In the genomic region with DNA sequence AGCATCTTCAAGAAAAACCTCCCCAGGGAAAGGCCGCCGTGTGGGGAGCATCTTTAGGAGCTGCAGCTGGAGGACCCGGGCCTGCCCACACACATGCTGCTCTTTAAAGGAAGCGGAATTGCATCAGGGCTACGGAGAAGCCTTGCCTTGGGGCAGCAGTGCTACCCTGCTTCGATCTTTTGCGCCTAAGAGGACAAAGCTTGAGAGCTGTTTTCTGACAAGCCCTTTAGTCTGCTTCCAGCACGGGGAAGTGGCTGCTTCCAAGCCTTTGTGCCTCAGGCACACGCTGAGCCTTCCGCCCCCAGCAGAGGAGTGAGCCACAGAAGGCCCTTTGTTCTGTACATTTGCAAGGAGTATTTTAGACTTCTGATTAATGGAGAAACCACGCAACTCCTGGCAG, we compare ENCODE assay signal across 1 cellular context.
TF ChIP-seq lines count a peak whose summit lies in the region.

No MANE protein-coding gene starts in this region.

TF ChIP-seq in SK-N-SH treated with all-trans-retinoic acid at 6 μM for 48 hours, 23 proteins besides CTCF, POLR2A, EP300 and RAD21 (continued from another document):
- TF ChIP-seq, protein P1, sequence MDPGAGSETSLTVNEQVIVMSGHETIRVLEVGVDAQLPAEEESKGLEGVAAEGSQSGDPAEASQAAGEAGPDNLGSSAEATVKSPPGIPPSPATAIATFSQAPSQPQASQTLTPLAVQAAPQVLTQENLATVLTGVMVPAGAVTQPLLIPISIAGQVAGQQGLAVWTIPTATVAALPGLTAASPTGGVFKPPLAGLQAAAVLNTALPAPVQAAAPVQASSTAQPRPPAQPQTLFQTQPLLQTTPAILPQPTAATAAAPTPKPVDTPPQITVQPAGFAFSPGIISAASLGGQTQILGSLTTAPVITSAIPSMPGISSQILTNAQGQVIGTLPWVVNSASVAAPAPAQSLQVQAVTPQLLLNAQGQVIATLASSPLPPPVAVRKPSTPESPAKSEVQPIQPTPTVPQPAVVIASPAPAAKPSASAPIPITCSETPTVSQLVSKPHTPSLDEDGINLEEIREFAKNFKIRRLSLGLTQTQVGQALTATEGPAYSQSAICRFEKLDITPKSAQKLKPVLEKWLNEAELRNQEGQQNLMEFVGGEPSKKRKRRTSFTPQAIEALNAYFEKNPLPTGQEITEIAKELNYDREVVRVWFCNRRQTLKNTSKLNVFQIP (CRISPR knock-in tag; IDR thresholded peaks at IDR 0.05; ENCODE audit: borderline replicate concordance, low read depth), result no peak
- TF ChIP-seq ZNF70 (CRISPR knock-in tag; IDR thresholded peaks at IDR 0.05), result no peak
- no peak for TF ChIP-seq ZC3H10 (CRISPR knock-in tag; IDR thresholded peaks at IDR 0.05)
- no peak for TF ChIP-seq ZNF565 (CRISPR knock-in tag; conservative IDR thresholded peaks at IDR 0.05; ENCODE audit: low read depth)
- no peak for TF ChIP-seq ISL1 (CRISPR knock-in tag; IDR thresholded peaks at IDR 0.05)
- TF ChIP-seq OSR1 (CRISPR knock-in tag; IDR thresholded peaks at IDR 0.05), result no peak
- TF ChIP-seq, protein P2, sequence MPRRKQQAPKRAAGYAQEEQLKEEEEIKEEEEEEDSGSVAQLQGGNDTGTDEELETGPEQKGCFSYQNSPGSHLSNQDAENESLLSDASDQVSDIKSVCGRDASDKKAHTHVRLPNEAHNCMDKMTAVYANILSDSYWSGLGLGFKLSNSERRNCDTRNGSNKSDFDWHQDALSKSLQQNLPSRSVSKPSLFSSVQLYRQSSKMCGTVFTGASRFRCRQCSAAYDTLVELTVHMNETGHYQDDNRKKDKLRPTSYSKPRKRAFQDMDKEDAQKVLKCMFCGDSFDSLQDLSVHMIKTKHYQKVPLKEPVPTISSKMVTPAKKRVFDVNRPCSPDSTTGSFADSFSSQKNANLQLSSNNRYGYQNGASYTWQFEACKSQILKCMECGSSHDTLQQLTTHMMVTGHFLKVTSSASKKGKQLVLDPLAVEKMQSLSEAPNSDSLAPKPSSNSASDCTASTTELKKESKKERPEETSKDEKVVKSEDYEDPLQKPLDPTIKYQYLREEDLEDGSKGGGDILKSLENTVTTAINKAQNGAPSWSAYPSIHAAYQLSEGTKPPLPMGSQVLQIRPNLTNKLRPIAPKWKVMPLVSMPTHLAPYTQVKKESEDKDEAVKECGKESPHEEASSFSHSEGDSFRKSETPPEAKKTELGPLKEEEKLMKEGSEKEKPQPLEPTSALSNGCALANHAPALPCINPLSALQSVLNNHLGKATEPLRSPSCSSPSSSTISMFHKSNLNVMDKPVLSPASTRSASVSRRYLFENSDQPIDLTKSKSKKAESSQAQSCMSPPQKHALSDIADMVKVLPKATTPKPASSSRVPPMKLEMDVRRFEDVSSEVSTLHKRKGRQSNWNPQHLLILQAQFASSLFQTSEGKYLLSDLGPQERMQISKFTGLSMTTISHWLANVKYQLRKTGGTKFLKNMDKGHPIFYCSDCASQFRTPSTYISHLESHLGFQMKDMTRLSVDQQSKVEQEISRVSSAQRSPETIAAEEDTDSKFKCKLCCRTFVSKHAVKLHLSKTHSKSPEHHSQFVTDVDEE (CRISPR knock-in tag; IDR thresholded peaks at IDR 0.05), result no peak
- TF ChIP-seq BACH2 (CRISPR knock-in tag; IDR thresholded peaks at IDR 0.05; ENCODE audit: borderline replicate concordance), result no peak
- no peak for TF ChIP-seq RARB (CRISPR knock-in tag; IDR thresholded peaks at IDR 0.05)
- TF ChIP-seq, protein P3, sequence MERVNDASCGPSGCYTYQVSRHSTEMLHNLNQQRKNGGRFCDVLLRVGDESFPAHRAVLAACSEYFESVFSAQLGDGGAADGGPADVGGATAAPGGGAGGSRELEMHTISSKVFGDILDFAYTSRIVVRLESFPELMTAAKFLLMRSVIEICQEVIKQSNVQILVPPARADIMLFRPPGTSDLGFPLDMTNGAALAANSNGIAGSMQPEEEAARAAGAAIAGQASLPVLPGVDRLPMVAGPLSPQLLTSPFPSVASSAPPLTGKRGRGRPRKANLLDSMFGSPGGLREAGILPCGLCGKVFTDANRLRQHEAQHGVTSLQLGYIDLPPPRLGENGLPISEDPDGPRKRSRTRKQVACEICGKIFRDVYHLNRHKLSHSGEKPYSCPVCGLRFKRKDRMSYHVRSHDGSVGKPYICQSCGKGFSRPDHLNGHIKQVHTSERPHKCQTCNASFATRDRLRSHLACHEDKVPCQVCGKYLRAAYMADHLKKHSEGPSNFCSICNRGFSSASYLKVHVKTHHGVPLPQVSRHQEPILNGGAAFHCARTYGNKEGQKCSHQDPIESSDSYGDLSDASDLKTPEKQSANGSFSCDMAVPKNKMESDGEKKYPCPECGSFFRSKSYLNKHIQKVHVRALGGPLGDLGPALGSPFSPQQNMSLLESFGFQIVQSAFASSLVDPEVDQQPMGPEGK (CRISPR knock-in tag; IDR thresholded peaks at IDR 0.05; ENCODE audit: borderline replicate concordance), result no peak
- TF ChIP-seq, protein P4, sequence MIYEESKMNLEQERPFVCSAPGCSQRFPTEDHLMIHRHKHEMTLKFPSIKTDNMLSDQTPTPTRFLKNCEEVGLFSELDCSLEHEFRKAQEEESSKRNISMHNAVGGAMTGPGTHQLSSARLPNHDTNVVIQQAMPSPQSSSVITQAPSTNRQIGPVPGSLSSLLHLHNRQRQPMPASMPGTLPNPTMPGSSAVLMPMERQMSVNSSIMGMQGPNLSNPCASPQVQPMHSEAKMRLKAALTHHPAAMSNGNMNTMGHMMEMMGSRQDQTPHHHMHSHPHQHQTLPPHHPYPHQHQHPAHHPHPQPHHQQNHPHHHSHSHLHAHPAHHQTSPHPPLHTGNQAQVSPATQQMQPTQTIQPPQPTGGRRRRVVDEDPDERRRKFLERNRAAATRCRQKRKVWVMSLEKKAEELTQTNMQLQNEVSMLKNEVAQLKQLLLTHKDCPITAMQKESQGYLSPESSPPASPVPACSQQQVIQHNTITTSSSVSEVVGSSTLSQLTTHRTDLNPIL (CRISPR knock-in tag; IDR thresholded peaks at IDR 0.05; ENCODE audit: low read depth), result no peak
TF ChIP-seq in SK-N-SH treated with all-trans-retinoic acid at 6 μM for 48 hours: peak in this region for 0.
